Comparison of ENCODE assay signal across 11 cellular contexts in the genomic region with DNA sequence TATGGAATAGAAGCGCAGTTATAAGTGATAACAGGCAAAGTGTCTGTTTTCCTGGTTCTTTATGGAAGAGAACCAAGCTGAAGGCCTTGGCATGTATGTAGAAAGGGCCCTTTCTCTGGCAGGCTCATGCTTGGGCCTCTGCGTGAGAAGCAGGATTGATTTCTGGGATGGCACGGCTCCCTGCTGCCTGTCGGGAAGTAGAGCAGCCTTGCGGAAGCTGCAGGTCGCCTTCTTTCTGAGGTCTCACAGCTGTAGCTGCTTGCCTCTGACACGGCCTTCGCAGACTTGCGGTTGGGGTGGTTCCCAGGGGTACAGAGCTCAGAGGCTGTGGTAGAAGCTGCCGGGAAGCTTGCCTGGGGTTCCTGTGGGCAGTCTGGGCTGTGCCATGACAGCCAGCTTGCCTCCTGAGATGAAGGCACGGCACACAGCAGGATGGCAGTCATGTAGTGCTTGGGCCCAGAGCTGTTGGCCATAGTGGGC. TPM values are rescaled to one million over a fixed set of nuclear protein-coding genes. Genes with fewer than 3 reads are reported as not detected.
DNase-seq lines count a peak whose midpoint lies in the region; ATAC-seq and TF ChIP-seq lines count a peak whose summit lies in the region.
"Had no signal": no experiment of that assay in that cellular context is flagged by ENCODE, and none has a peak within 500 bp of the region (broad histone marks: within the 10 kb centered on the region; RNA-seq: fewer than 3 reads in every experiment).

No MANE protein-coding gene starts in this region.

- CTCF ChIA-PET in activated CD4-positive, alpha-beta memory T cell treated with anti-CD3 and anti-CD28 coated beads, Interleukin-2, amount 10 ng/mL, durations not matched to agents 7 days and 5 days (lab: Charles Lee) = no interaction called here

- H3K4me1 ChIP-seq in BE2C = peaks cover 13% of the 10 kb centered on the region

- no peak overlapping the region for H3K4me3 ChIP-seq in cardiac fibroblast (replicated peaks in 1 of 2; ENCODE audit: low read depth in 2 of 2, low read length in 2 of 2)
- no peak overlapping the region for H3K4me3 ChIP-seq in BE2C (ENCODE audit: low read depth, low read length)

- H3K4me3 Mint-ChIP-seq in immature natural killer cell = no peak overlapping the region
- no peak overlapping the region for H3K4me3 Mint-ChIP-seq in activated CD4-positive, alpha-beta memory T cell treated with anti-CD3 and anti-CD28 coated beads, Interleukin-2, amount 10 ng/mL, durations not matched to agents 7 days and 5 days
- H3K4me3 Mint-ChIP-seq: activated T-helper 1 cell treated with anti-CD3 and anti-CD28 coated beads, Interleukin-12 subunit alpha, Interleukin-12 subunit beta, Interleukin-2, Interleukin-4 antibody, amounts not matched to agents 30 ng/mL and 10 ng/mL and 1 ng/mL, durations not matched to agents 14 hours and 24 hours and 36 hours; CD14-positive monocyte had no signal

- TF ChIP-seq CTCF in cardiac fibroblast (IDR thresholded peaks at IDR 0.05; ENCODE audit: low read depth, low read length) (no peak), BE2C (IDR thresholded peaks at IDR 0.05; ENCODE audit: low read depth, low read length) (no peak)

- H3K27ac Mint-ChIP-seq in immature natural killer cell = peak overlapping the region; percentile 49 to 90 (median 76)
- H3K27ac Mint-ChIP-seq in activated CD4-positive, alpha-beta memory T cell treated with anti-CD3 and anti-CD28 coated beads, Interleukin-2, amount 10 ng/mL, durations not matched to agents 7 days and 5 days = no peak overlapping the region

- ATAC-seq in GM18858 (IDR thresholded peaks at IDR 0.05; ENCODE audit: unreplicated experiment) = no peak

- DNase-seq in C1 segment of cervical spinal cord (lab: John Stamatoyannopoulos, UW) (peak in 10 of 14 donors; percentile 27 to 83 (median 54)), cardiac fibroblast (ENCODE audit: low read depth in 2 of 2) (peak; percentile 73 to 93), immature natural killer cell (peak; percentile 24 to 25 (median 24)), pons (ENCODE audit: low spot score) (peak; percentile 79), T-helper 9 cell (no peak), BE2C (no peak)
- no peak for DNase-seq in activated CD4-positive, alpha-beta memory T cell treated with anti-CD3 and anti-CD28 coated beads, Interleukin-2, amount 10 ng/mL, durations not matched to agents 7 days and 5 days
- DNase-seq: NCI-H446 treated with DMSO at 0.1 percent for 48 hours had no signal

- H3K36me3 Mint-ChIP-seq in immature natural killer cell = peaks cover 9 to 36% (median 14%) of the 10 kb centered on the region in 3 donors
- H3K36me3 Mint-ChIP-seq in activated CD4-positive, alpha-beta memory T cell treated with anti-CD3 and anti-CD28 coated beads, Interleukin-2, amount 10 ng/mL, durations not matched to agents 7 days and 5 days (ENCODE audit: low read depth) = peaks cover 44% of the 10 kb centered on the region

- H3K9me3 ChIP-seq in BE2C = no peaks in the 10 kb centered on the region

- H3K9me3 Mint-ChIP-seq in immature natural killer cell = no peaks in the 10 kb centered on the region
- H3K9me3 Mint-ChIP-seq in activated CD4-positive, alpha-beta memory T cell treated with anti-CD3 and anti-CD28 coated beads, Interleukin-2, amount 10 ng/mL, durations not matched to agents 7 days and 5 days = no peaks in the 10 kb centered on the region
- H3K9me3 Mint-ChIP-seq: activated T-helper 1 cell treated with anti-CD3 and anti-CD28 coated beads, Interleukin-12 subunit alpha, Interleukin-12 subunit beta, Interleukin-2, Interleukin-4 antibody, amounts not matched to agents 30 ng/mL and 10 ng/mL and 1 ng/mL, durations not matched to agents 14 hours and 24 hours and 36 hours had no signal

- peaks cover 0 to 17% (median 4%) of the 10 kb centered on the region in 3 donors for H3K27me3 Mint-ChIP-seq in immature natural killer cell (ENCODE audit: low read depth in 3 of 3)
- H3K27me3 Mint-ChIP-seq in activated CD4-positive, alpha-beta memory T cell treated with anti-CD3 and anti-CD28 coated beads, Interleukin-2, amount 10 ng/mL, durations not matched to agents 7 days and 5 days = no peaks in the 10 kb centered on the region

- H3K36me3 ChIP-seq in BE2C = peaks cover 17% of the 10 kb centered on the region

- POLR2A ChIA-PET in activated CD4-positive, alpha-beta memory T cell treated with anti-CD3 and anti-CD28 coated beads, Interleukin-2, amount 10 ng/mL, durations not matched to agents 7 days and 5 days (lab: Charles Lee) = interaction anchor here (1.3 to 1.4 kb wide), 2 partner anchors 22 to 38 kb away, joined by 3 to 4 read pairs; no protein-coding TSS in a partner anchor

- peaks cover 48 to 83% of the 10 kb centered on the region in 2 donors for H3K4me1 Mint-ChIP-seq in immature natural killer cell
- peaks cover 12% of the 10 kb centered on the region for H3K4me1 Mint-ChIP-seq in activated CD4-positive, alpha-beta memory T cell treated with anti-CD3 and anti-CD28 coated beads, Interleukin-2, amount 10 ng/mL, durations not matched to agents 7 days and 5 days
- H3K4me1 Mint-ChIP-seq: CD14-positive monocyte had no signal

- no peaks in the 10 kb centered on the region for H3K27me3 ChIP-seq in BE2C

RNA-seq across cellular contexts. Expression of gene TRAPPC10, which starts 39.4 kb away (rescaled TPM):
- polyA plus RNA-seq in immature natural killer cell = 10 to 100 TPM; 42.0 to 74.7 (median 43.2) TPM
- polyA plus RNA-seq in BE2C (2012; ENCODE audit: insufficient read depth, insufficient read length, low read depth) = 36.9 TPM
- total RNA-seq in activated CD4-positive, alpha-beta memory T cell treated with anti-CD3 and anti-CD28 coated beads, Interleukin-2, amount 10 ng/mL, durations not matched to agents 7 days and 5 days = 10 to 100 TPM; 76.0 to 76.5 TPM

RNA-seq across cellular contexts. Expression of gene PWP2, which starts 55.7 kb away (rescaled TPM):
- polyA plus RNA-seq in immature natural killer cell = 10 to 100 TPM in 1 of 3 donors, 1 to 10 TPM in 1, under 1 TPM in 1; 0.63 to 23.8 (median 7.4) TPM
- 33.2 TPM for polyA plus RNA-seq in BE2C (2012; ENCODE audit: insufficient read depth, insufficient read length, low read depth)
- 10 to 100 TPM; 18.6 to 22.5 TPM for total RNA-seq in activated CD4-positive, alpha-beta memory T cell treated with anti-CD3 and anti-CD28 coated beads, Interleukin-2, amount 10 ng/mL, durations not matched to agents 7 days and 5 days

Comparison
In these comparisons a context has a peak if more than half of its experiments do, and no peak if none do; other contexts are left out.
1. DNase-seq: peak in C1 segment of cervical spinal cord (10 of 14), cardiac fibroblast (2 of 2), immature natural killer cell (3 of 3) and pons (single experiment); none in T-helper 9 cell (single experiment), BE2C (single experiment) and activated CD4-positive, alpha-beta memory T cell treated with anti-CD3 and anti-CD28 coated beads, Interleukin-2, amount 10 ng/mL, durations not matched to agents 7 days and 5 days (single experiment).